Comparison of ENCODE assay signal across 29 cellular contexts in genomic region chr1:56423716-56424115, GRCh38.
"Had no signal": no experiment of that assay in that cellular context is flagged by ENCODE, and none has a peak within 500 bp of the region (broad histone marks: within the 10 kb centered on the region; RNA-seq: fewer than 3 reads in every experiment).

No MANE protein-coding gene starts in this region.

- H3K9me3 Mint-ChIP-seq: dendritic cell treated with granulocyte-macrophage colony-stimulating factor and Interleukin-4, amounts not matched to agents 40 ng/mL and 50 ng/mL, for 4 days; endodermal cell; nephron; stimulated activated naive B cell treated with anti-CD40 and anti-IgM and Interleukin-4, amounts not matched to agents 10 μg/mL and 1 μg/mL and 100 μg/mL, for 72 hours had no signal

- ATAC-seq: esophagus mucosa; gastrocnemius medialis; psoas muscle; right cardiac atrium; stimulated activated naive B cell treated with anti-CD40 and anti-IgM and Interleukin-4, amounts not matched to agents 10 μg/mL and 1 μg/mL and 100 μg/mL, for 72 hours had no signal

- H3K27ac Mint-ChIP-seq: endodermal cell; naive thymus-derived CD4-positive, alpha-beta T cell; nephron; stimulated activated naive B cell treated with anti-CD40 and anti-IgM and Interleukin-4, amounts not matched to agents 10 μg/mL and 1 μg/mL and 100 μg/mL, for 72 hours; stimulated activated naive CD8-positive, alpha-beta T cell treated with anti-CD3 and anti-CD28 coated beads, Interleukin-15, Interleukin-2, amounts not matched to agents 100 ng/mL and 50 ng/mL, for 24 hours had no signal

- DNase-seq: colonic mucosa; effector CD8-positive, alpha-beta T cell; endodermal cell; foreskin fibroblast; gastrocnemius medialis; head of caudate nucleus; mesenchymal stem cell; midbrain; naive thymus-derived CD4-positive, alpha-beta T cell; occipital lobe; ovary; posterior cingulate gyrus; psoas muscle; right cardiac atrium; stimulated activated CD4-positive, alpha-beta T cell treated with anti-CD3 and anti-CD28 coated beads, Interleukin-15, amount 100 ng/mL, for 24 hours; stimulated activated CD4-positive, alpha-beta T cell treated with anti-CD3 and anti-CD28 coated beads, Interleukin-2, amount 100 ng/mL, for 48 hours; stimulated activated naive B cell treated with anti-CD40 and anti-IgM and Interleukin-4, amounts not matched to agents 10 μg/mL and 1 μg/mL and 100 μg/mL, for 72 hours; upper lobe of left lung; uterus had no signal

- H3K4me3 Mint-ChIP-seq: dendritic cell treated with granulocyte-macrophage colony-stimulating factor and Interleukin-4, amounts not matched to agents 40 ng/mL and 50 ng/mL, for 4 days; endodermal cell; naive thymus-derived CD4-positive, alpha-beta T cell; nephron; stimulated activated naive B cell treated with anti-CD40 and anti-IgM and Interleukin-4, amounts not matched to agents 10 μg/mL and 1 μg/mL and 100 μg/mL, for 72 hours; stimulated activated naive CD8-positive, alpha-beta T cell treated with anti-CD3 and anti-CD28 coated beads, Interleukin-15, Interleukin-2, amounts not matched to agents 100 ng/mL and 50 ng/mL, for 24 hours had no signal

- H3K36me3 ChIP-seq: colonic mucosa, gastrocnemius medialis, ovary, thoracic aorta, tibial nerve, upper lobe of left lung, uterus had no signal

- H3K4me1 Mint-ChIP-seq: naive thymus-derived CD4-positive, alpha-beta T cell had no signal

- H3K36me3 Mint-ChIP-seq: naive thymus-derived CD4-positive, alpha-beta T cell; stimulated activated naive B cell treated with anti-CD40 and anti-IgM and Interleukin-4, amounts not matched to agents 10 μg/mL and 1 μg/mL and 100 μg/mL, for 72 hours had no signal

- H3K4me3 ChIP-seq: colonic mucosa, gastrocnemius medialis, lung, ovary, psoas muscle, skin epidermis, thoracic aorta, tibial nerve, upper lobe of left lung, uterus had no signal

- H3K9me3 ChIP-seq: colonic mucosa, gastrocnemius medialis, ovary, psoas muscle, thoracic aorta, tibial nerve, upper lobe of left lung, uterus had no signal

- H3K4me1 ChIP-seq: colonic mucosa, uterus had no signal

- H3K27ac ChIP-seq: colonic mucosa, epithelial cell of prostate, gastrocnemius medialis, ovary, psoas muscle, skin epidermis, thoracic aorta, tibial nerve, uterus had no signal

- H3K27me3 Mint-ChIP-seq: stimulated activated naive B cell treated with anti-CD40 and anti-IgM and Interleukin-4, amounts not matched to agents 10 μg/mL and 1 μg/mL and 100 μg/mL, for 72 hours; stimulated activated naive CD8-positive, alpha-beta T cell treated with anti-CD3 and anti-CD28 coated beads, Interleukin-15, Interleukin-2, amounts not matched to agents 100 ng/mL and 50 ng/mL, for 24 hours had no signal

- H3K27me3 ChIP-seq: colonic mucosa, gastrocnemius medialis, ovary, tibial nerve, upper lobe of left lung, uterus had no signal

- FAIRE-seq: keratinocyte had no signal
